22 cellular contexts compared by ENCODE assay signal in genomic region chr12:5565933-5566632, GRCh38.
DNase-seq lines count a peak whose midpoint lies in the region; ATAC-seq and TF ChIP-seq lines count a peak whose summit lies in the region.
"Had no signal": no experiment of that assay in that cellular context is flagged by ENCODE, and none has a peak within 500 bp of the region (broad histone marks: within the 10 kb centered on the region; RNA-seq: fewer than 3 reads in every experiment).

No MANE protein-coding gene starts in this region.

- H3K36me3 ChIP-seq in stomach, result no peaks in the 10 kb centered on the region
- H3K36me3 ChIP-seq: colonic mucosa, pancreas had no signal

- DNase-seq in AG08395 (ENCODE audit: low spot score) (peak; percentile 87), GM04504 (ENCODE audit: low read depth) (peak; percentile 51), amniotic stem cell (lab: John Stamatoyannopoulos, UW) (peak; percentile 59), kidney tubule cell (ENCODE audit: low spot score) (peak; percentile 52), stomach (no peak), DMS 273 treated with DMSO at 0.1 percent for 48 hours (lab: John Stamatoyannopoulos, UW) (no peak)
- DNase-seq: activated CD4-positive, alpha-beta T cell treated with anti-CD3 and anti-CD28 coated beads for 48 hours; activated CD8-positive, alpha-beta memory T cell treated with anti-CD3 and anti-CD28 coated beads, Interleukin-2, amount 10 ng/mL, durations not matched to agents 7 days and 5 days; CD8-positive, alpha-beta T cell; colonic mucosa; HCEC 1CT; kidney; mammary epithelial cell; naive B cell; NCI-H2171 treated with DMSO at 0.1 percent for 48 hours; NCI-H748 treated with DMSO at 0.1 percent for 48 hours; pancreas; SHP77 treated with DMSO at 0.1 percent for 48 hours; T-helper 1 cell had no signal

- TF ChIP-seq CTCF in stomach (IDR thresholded peaks at IDR 0.05), result no peak

- peaks cover 0 to 10% (median 0%) of the 10 kb centered on the region in 3 donors for H3K27me3 ChIP-seq in stomach
- H3K27me3 ChIP-seq: colonic mucosa, pancreas, testis had no signal

- H3K27ac ChIP-seq in stomach, result no peak overlapping the region
- H3K27ac ChIP-seq: colonic mucosa, pancreas, testis had no signal

- intact Hi-C loops in stomach (cut with DNase I; ENCODE audit: low total_unique reads), result no loop called here

- peaks cover 0 to 11% (median 3%) of the 10 kb centered on the region in 4 donors for H3K4me1 ChIP-seq in stomach
- H3K4me1 ChIP-seq: colonic mucosa, pancreas, testis had no signal

- H3K4me3 ChIP-seq in stomach, result no peak overlapping the region
- H3K4me3 ChIP-seq: colonic mucosa, pancreas, testis had no signal

- no peaks in the 10 kb centered on the region for H3K9me3 ChIP-seq in stomach
- H3K9me3 ChIP-seq: colonic mucosa, pancreas, testis had no signal

- ATAC-seq in HG02588 (IDR thresholded peaks at IDR 0.05; ENCODE audit: unreplicated experiment), result no peak
- no peak for ATAC-seq in HG03045 (IDR thresholded peaks at IDR 0.05; ENCODE audit: unreplicated experiment)
- ATAC-seq: activated CD8-positive, alpha-beta memory T cell treated with anti-CD3 and anti-CD28 coated beads, Interleukin-2, amount 10 ng/mL, durations not matched to agents 7 days and 5 days; CD8-positive, alpha-beta T cell; pancreas had no signal

- TF ChIP-seq EP300 in stomach (IDR thresholded peaks at IDR 0.05), result no peak

- 65 to 75% (median 72%) methylated on average over 3 of the region's 3 CpGs for WGBS in stomach, 5 donors

- TF ChIP-seq POLR2A in stomach (IDR thresholded peaks at IDR 0.05), result no peak

Comparison
In these comparisons a context has a peak if more than half of its experiments do, and no peak if none do; other contexts are left out.
1. DNase-seq: peak in AG08395 (single experiment), GM04504 (single experiment), amniotic stem cell (single experiment) and kidney tubule cell (single experiment); none in stomach (single experiment) and DMS 273 treated with DMSO at 0.1 percent for 48 hours (single experiment).